In the genomic region with DNA sequence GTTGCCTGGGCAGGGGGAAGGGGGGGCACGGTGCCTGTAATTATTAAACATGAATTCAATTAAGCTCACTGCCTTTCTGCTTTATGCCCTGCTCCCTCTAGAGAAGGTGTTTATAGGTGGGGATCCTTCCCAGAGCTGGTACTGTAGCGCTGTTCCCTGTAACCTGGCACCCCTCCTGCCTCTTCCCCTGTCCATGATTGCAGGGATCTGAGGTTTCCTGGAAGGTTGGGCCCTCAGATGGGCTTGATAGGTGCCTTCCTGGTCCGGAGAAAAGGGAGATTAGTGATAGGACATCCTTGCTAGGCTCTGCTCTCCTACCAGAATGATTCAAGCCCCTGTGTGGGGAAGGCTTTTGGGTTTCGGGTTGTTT, we compare ENCODE assay signal across 1 cellular context.
TF ChIP-seq lines count a peak whose summit lies in the region.

No MANE protein-coding gene starts in this region.

TF ChIP-seq in GM23338, 12 proteins besides CTCF, POLR2A, EP300 and RAD21 (continued from another document):
- TF ChIP-seq, protein P1, sequence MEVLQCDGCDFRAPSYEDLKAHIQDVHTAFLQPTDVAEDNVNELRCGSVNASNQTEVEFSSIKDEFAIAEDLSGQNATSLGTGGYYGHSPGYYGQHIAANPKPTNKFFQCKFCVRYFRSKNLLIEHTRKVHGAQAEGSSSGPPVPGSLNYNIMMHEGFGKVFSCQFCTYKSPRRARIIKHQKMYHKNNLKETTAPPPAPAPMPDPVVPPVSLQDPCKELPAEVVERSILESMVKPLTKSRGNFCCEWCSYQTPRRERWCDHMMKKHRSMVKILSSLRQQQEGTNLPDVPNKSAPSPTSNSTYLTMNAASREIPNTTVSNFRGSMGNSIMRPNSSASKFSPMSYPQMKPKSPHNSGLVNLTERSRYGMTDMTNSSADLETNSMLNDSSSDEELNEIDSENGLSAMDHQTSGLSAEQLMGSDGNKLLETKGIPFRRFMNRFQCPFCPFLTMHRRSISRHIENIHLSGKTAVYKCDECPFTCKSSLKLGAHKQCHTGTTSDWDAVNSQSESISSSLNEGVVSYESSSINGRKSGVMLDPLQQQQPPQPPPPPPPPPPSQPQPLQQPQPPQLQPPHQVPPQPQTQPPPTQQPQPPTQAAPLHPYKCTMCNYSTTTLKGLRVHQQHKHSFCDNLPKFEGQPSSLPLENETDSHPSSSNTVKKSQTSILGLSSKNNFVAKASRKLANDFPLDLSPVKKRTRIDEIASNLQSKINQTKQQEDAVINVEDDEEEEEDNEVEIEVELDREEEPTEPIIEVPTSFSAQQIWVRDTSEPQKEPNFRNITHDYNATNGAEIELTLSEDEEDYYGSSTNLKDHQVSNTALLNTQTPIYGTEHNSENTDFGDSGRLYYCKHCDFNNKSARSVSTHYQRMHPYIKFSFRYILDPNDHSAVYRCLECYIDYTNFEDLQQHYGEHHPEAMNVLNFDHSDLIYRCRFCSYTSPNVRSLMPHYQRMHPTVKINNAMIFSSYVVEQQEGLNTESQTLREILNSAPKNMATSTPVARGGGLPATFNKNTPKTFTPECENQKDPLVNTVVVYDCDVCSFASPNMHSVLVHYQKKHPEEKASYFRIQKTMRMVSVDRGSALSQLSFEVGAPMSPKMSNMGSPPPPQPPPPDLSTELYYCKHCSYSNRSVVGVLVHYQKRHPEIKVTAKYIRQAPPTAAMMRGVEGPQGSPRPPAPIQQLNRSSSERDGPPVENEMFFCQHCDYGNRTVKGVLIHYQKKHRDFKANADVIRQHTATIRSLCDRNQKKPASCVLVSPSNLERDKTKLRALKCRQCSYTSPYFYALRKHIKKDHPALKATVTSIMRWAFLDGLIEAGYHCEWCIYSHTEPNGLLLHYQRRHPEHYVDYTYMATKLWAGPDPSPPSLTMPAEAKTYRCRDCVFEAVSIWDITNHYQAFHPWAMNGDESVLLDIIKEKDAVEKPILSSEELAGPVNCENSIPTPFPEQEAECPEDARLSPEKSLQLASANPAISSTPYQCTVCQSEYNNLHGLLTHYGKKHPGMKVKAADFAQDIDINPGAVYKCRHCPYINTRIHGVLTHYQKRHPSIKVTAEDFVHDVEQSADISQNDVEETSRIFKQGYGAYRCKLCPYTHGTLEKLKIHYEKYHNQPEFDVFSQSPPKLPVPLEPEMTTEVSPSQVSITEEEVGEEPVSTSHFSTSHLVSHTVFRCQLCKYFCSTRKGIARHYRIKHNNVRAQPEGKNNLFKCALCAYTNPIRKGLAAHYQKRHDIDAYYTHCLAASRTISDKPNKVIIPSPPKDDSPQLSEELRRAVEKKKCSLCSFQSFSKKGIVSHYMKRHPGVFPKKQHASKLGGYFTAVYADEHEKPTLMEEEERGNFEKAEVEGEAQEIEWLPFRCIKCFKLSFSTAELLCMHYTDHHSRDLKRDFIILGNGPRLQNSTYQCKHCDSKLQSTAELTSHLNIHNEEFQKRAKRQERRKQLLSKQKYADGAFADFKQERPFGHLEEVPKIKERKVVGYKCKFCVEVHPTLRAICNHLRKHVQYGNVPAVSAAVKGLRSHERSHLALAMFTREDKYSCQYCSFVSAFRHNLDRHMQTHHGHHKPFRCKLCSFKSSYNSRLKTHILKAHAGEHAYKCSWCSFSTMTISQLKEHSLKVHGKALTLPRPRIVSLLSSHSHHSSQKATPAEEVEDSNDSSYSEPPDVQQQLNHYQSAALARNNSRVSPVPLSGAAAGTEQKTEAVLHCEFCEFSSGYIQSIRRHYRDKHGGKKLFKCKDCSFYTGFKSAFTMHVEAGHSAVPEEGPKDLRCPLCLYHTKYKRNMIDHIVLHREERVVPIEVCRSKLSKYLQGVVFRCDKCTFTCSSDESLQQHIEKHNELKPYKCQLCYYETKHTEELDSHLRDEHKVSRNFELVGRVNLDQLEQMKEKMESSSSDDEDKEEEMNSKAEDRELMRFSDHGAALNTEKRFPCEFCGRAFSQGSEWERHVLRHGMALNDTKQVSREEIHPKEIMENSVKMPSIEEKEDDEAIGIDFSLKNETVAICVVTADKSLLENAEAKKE (CRISPR knock-in tag; IDR thresholded peaks at IDR 0.05): no peak
- TF ChIP-seq ZNF331 (CRISPR knock-in tag; IDR thresholded peaks at IDR 0.05; ENCODE audit: low read depth): no peak
- TF ChIP-seq ETS1 (IDR thresholded peaks at IDR 0.05): no peak
- TF ChIP-seq, protein P2, sequence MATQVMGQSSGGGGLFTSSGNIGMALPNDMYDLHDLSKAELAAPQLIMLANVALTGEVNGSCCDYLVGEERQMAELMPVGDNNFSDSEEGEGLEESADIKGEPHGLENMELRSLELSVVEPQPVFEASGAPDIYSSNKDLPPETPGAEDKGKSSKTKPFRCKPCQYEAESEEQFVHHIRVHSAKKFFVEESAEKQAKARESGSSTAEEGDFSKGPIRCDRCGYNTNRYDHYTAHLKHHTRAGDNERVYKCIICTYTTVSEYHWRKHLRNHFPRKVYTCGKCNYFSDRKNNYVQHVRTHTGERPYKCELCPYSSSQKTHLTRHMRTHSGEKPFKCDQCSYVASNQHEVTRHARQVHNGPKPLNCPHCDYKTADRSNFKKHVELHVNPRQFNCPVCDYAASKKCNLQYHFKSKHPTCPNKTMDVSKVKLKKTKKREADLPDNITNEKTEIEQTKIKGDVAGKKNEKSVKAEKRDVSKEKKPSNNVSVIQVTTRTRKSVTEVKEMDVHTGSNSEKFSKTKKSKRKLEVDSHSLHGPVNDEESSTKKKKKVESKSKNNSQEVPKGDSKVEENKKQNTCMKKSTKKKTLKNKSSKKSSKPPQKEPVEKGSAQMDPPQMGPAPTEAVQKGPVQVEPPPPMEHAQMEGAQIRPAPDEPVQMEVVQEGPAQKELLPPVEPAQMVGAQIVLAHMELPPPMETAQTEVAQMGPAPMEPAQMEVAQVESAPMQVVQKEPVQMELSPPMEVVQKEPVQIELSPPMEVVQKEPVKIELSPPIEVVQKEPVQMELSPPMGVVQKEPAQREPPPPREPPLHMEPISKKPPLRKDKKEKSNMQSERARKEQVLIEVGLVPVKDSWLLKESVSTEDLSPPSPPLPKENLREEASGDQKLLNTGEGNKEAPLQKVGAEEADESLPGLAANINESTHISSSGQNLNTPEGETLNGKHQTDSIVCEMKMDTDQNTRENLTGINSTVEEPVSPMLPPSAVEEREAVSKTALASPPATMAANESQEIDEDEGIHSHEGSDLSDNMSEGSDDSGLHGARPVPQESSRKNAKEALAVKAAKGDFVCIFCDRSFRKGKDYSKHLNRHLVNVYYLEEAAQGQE (IDR thresholded peaks at IDR 0.05; ENCODE audit: unreplicated experiment): no peak
- no peak for TF ChIP-seq EZH2phosphoT487 (IDR thresholded peaks at IDR 0.05; ENCODE audit: unreplicated experiment)
